Comparison of ENCODE assay signal across 1 cellular context in genomic region chr6:159788276-159788675, GRCh38.
TF ChIP-seq lines count a peak whose summit lies in the region.

No MANE protein-coding gene starts in this region.

TF ChIP-seq in IMR-90, 13 proteins besides CTCF, POLR2A, EP300 and RAD21:
- TF ChIP-seq, protein P1, sequence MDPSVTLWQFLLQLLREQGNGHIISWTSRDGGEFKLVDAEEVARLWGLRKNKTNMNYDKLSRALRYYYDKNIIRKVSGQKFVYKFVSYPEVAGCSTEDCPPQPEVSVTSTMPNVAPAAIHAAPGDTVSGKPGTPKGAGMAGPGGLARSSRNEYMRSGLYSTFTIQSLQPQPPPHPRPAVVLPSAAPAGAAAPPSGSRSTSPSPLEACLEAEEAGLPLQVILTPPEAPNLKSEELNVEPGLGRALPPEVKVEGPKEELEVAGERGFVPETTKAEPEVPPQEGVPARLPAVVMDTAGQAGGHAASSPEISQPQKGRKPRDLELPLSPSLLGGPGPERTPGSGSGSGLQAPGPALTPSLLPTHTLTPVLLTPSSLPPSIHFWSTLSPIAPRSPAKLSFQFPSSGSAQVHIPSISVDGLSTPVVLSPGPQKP (IDR thresholded peaks at IDR 0.05; ENCODE audit: borderline replicate concordance, low read depth, low read length), result no peak
- no peak for TF ChIP-seq MAFK (IDR thresholded peaks at IDR 0.05; ENCODE audit: low read depth, low read length)
